ENCODE assay signal across 11 cellular contexts in genomic region chr15:78048410-78048946, GRCh38. TPM values are rescaled to one million over a fixed set of nuclear protein-coding genes. Genes with fewer than 3 reads are reported as not detected.
DNase-seq lines count a peak whose midpoint lies in the region; ATAC-seq and TF ChIP-seq lines count a peak whose summit lies in the region.
"Had no signal": no experiment of that assay in that cellular context is flagged by ENCODE, and none has a peak within 500 bp of the region (broad histone marks: within the 10 kb centered on the region; RNA-seq: fewer than 3 reads in every experiment).

No MANE protein-coding gene starts in this region.

- TF ChIP-seq CTCF in esophagus squamous epithelium (IDR thresholded peaks at IDR 0.05) (peak in 1 of 6 experiments; percentile 7), parathyroid adenoma (IDR thresholded peaks at IDR 0.05) (no peak)

- H2AFZ ChIP-seq in parathyroid adenoma: no peak overlapping the region

- intact Hi-C loops in esophagus squamous epithelium (cut with DNase I): no loop called here
- intact Hi-C loops in left colon (cut with DNase I, micrococcal nuclease): no loop called here

- H3K9ac ChIP-seq in BLaER1 treated with 17β-estradiol and CSF1 and Interleukin-3, amounts not matched to agents 10 nM and 100 nM: peak overlapping the region; percentile 35 to 83 (median 68); a peak in 20 of 22 replicates
- peak overlapping the region; percentile 4 for H3K9ac ChIP-seq in SK-N-MC (ENCODE audit: insufficient read length)
- H3K9ac ChIP-seq in parathyroid adenoma: no peak overlapping the region

- H3K36me3 ChIP-seq in BLaER1 treated with 17β-estradiol and CSF1 and Interleukin-3, amounts not matched to agents 10 nM and 100 nM: peaks cover 16 to 37% (median 26%) of the 10 kb centered on the region in 11 experiments
- peaks cover 66% of the 10 kb centered on the region for H3K36me3 ChIP-seq in SK-N-MC (ENCODE audit: insufficient read depth, low read length)
- peaks cover 0 to 30% (median 3%) of the 10 kb centered on the region in 3 donors for H3K36me3 ChIP-seq in esophagus squamous epithelium
- no peaks in the 10 kb centered on the region for H3K36me3 ChIP-seq in parathyroid adenoma (ENCODE audit: control insufficient read depth, insufficient read depth, low read length)

- peak overlapping the region in 7 of 10 experiments; percentile 3 to 41 (median 31); a peak in 8 of 20 replicates for H3K4me3 ChIP-seq in BLaER1 treated with 17β-estradiol and CSF1 and Interleukin-3, amounts not matched to agents 10 nM and 100 nM
- H3K4me3 ChIP-seq in SK-N-MC: peak overlapping the region; percentile 60
- H3K4me3 ChIP-seq in esophagus squamous epithelium: no peak overlapping the region
- H3K4me3 ChIP-seq in parathyroid adenoma (ENCODE audit: low read depth, low read length): no peak overlapping the region

- H3K4me2 ChIP-seq in BLaER1 treated with 17β-estradiol and CSF1 and Interleukin-3, amounts not matched to agents 10 nM and 100 nM: peak overlapping the region; percentile 74 to 98 (median 89)
- H3K4me2 ChIP-seq in parathyroid adenoma (ENCODE audit: low read length): no peak overlapping the region

- WGBS in esophagus squamous epithelium, 2 donors: 23 to 58% methylated on average over 4 to 7 of the region's 8 CpGs

- ATAC-seq in left colon (no peak), HG03457 (IDR thresholded peaks at IDR 0.05; ENCODE audit: unreplicated experiment) (no peak), HG02588 (IDR thresholded peaks at IDR 0.05; ENCODE audit: unreplicated experiment) (no peak)
- ATAC-seq: stimulated activated memory B cell treated with anti-CD40 and anti-IgM and Interleukin-4, amounts not matched to agents 10 μg/mL and 1 μg/mL and 100 μg/mL, for 72 hours had no signal

- H4K20me1 ChIP-seq in BLaER1 treated with 17β-estradiol and CSF1 and Interleukin-3, amounts not matched to agents 10 nM and 100 nM: peaks cover 0 to 52% (median 0%) of the 10 kb centered on the region in 11 experiments; a peak in 2 of 22 replicates

- DNase-seq in SK-N-MC (ENCODE audit: low read depth, low spot score) (no peak), esophagus squamous epithelium (lab: John Stamatoyannopoulos, UW) (no peak), left colon (no peak)
- DNase-seq in activated CD4-positive, CD25-positive, alpha-beta regulatory T cell treated with anti-CD3 and anti-CD28 coated beads, Interleukin-2, amount 50 U/mL, for 72 hours: no peak
- DNase-seq: Karpas-422, NCI-H526 treated with DMSO at 0.1 percent for 48 hours had no signal

- peaks cover 72 to 95% (median 88%) of the 10 kb centered on the region in 10 experiments for H3K4me1 ChIP-seq in BLaER1 treated with 17β-estradiol and CSF1 and Interleukin-3, amounts not matched to agents 10 nM and 100 nM
- H3K4me1 ChIP-seq in esophagus squamous epithelium: peaks cover 17 to 96% (median 63%) of the 10 kb centered on the region in 3 donors
- peaks cover 4% of the 10 kb centered on the region for H3K4me1 ChIP-seq in parathyroid adenoma

- H3K27ac ChIP-seq in BLaER1 treated with 17β-estradiol and CSF1 and Interleukin-3, amounts not matched to agents 10 nM and 100 nM: peak overlapping the region; percentile 21 to 95 (median 88); a peak in 21 of 22 replicates
- H3K27ac ChIP-seq in SK-N-MC (peak overlapping the region; percentile 96), esophagus squamous epithelium (peak overlapping the region; percentile 37 to 80 (median 61)), parathyroid adenoma (peak overlapping the region; percentile 0)

- H3K9me3 ChIP-seq in BLaER1 treated with 17β-estradiol and CSF1 and Interleukin-3, amounts not matched to agents 10 nM and 100 nM (replicated peaks in 1 of 11): no peaks in the 10 kb centered on the region
- H3K9me3 ChIP-seq in SK-N-MC (ENCODE audit: low read depth, low read length) (no peaks in the 10 kb centered on the region), esophagus squamous epithelium (no peaks in the 10 kb centered on the region), parathyroid adenoma (ENCODE audit: control insufficient read depth, low read length) (no peaks in the 10 kb centered on the region)

- no peak for TF ChIP-seq POLR2A in esophagus squamous epithelium (IDR thresholded peaks at IDR 0.05)

- no peaks in the 10 kb centered on the region for H3K27me3 ChIP-seq in BLaER1 treated with 17β-estradiol and CSF1 and Interleukin-3, amounts not matched to agents 10 nM and 100 nM
- no peaks in the 10 kb centered on the region for H3K27me3 ChIP-seq in esophagus squamous epithelium
- H3K27me3 ChIP-seq in parathyroid adenoma (ENCODE audit: control insufficient read depth, insufficient read depth, low read length): no peaks in the 10 kb centered on the region

- peaks cover 14% of the 10 kb centered on the region for H3K79me2 ChIP-seq in parathyroid adenoma

RNA-seq across cellular contexts. Expression of gene TBC1D2B, which starts 29.0 kb away (rescaled TPM):
- total RNA-seq in esophagus squamous epithelium (10 to 100 TPM; 13.0 to 30.7 (median 17.8) TPM), left colon (10 to 100 TPM; 41.3 to 63.5 TPM)

RNA-seq across cellular contexts. Expression of gene SH2D7, which starts 43.9 kb away (rescaled TPM):
- total RNA-seq in esophagus squamous epithelium (not detected), left colon (1 to 10 TPM in 1 of 2 donors, under 1 TPM in 1; 0.89 to 2.4 TPM)

Comparison
In these comparisons a context has a peak if more than half of its experiments do, and no peak if none do; other contexts are left out.
1. H3K27ac ChIP-seq: peak in every context shown above with its lines; median percentile 96 in SK-N-MC; 88 in BLaER1 treated with 17β-estradiol and CSF1 and Interleukin-3, amounts not matched to agents 10 nM and 100 nM; 61 in esophagus squamous epithelium; 0 in parathyroid adenoma.
2. H3K4me3 ChIP-seq: peak in BLaER1 treated with 17β-estradiol and CSF1 and Interleukin-3, amounts not matched to agents 10 nM and 100 nM (7 of 10) and SK-N-MC (single experiment); none in esophagus squamous epithelium (0 of 4) and parathyroid adenoma (single experiment).